Comparison of ENCODE assay signal across 8 cellular contexts in genomic region chr9:127734747-127735529, GRCh38. TPM values are rescaled to one million over a fixed set of nuclear protein-coding genes. Genes with fewer than 3 reads are reported as not detected.
DNase-seq lines count a peak whose midpoint lies in the region; ATAC-seq and TF ChIP-seq lines count a peak whose summit lies in the region.

TSS of gene TOR2A (minus strand) at chr9:127735294. CDS start at chr9:127735270, 24 bp downstream.

- peak within 1 kb of the TSS; percentile 79 for H3K4me3 Mint-ChIP-seq in activated naive CD4-positive, alpha-beta T cell treated with anti-CD3 and anti-CD28 coated beads, Interleukin-2, amount 10 ng/mL, durations not matched to agents 7 days and 5 days

- CTCF ChIA-PET in GM10248 (lab: Yijun Ruan, JAX) = interaction anchor here (0.6 to 3.6 kb wide), 81 partner anchors 9 to 556 kb away, joined by 3 to 62 read pairs (median 5); partner anchors contain the start of genes CDK9, CFAP157, DPM2 and FPGS
- CTCF ChIA-PET in activated naive CD4-positive, alpha-beta T cell treated with anti-CD3 and anti-CD28 coated beads, Interleukin-2, amount 10 ng/mL, durations not matched to agents 7 days and 5 days (lab: Charles Lee) = interaction anchor here (0.6 to 3.2 kb wide), 57 partner anchors 9 to 246 kb away, joined by 3 to 44 read pairs (median 4); partner anchors contain the start of genes CDK9, ENG, FPGS and PTRH1

- TF ChIP-seq POLR2A in NB4 (IDR thresholded peaks at IDR 0.05; ENCODE audit: extremely low read depth, insufficient read length) = peak; percentile 63
- TF ChIP-seq POLR2A in testis (IDR thresholded peaks at IDR 0.05) = peak; percentile 20

- H3K9ac ChIP-seq in SK-N-MC (ENCODE audit: insufficient read length) = peak within 1 kb of the TSS; percentile 78

- H3K27ac ChIP-seq in SK-N-MC (peak within 1 kb of the TSS; percentile 76), testis (peak within 1 kb of the TSS; percentile 72 to 94)

- peaks cover 28% of the 10 kb centered on the region for H3K4me1 Mint-ChIP-seq in activated naive CD4-positive, alpha-beta T cell treated with anti-CD3 and anti-CD28 coated beads, Interleukin-2, amount 10 ng/mL, durations not matched to agents 7 days and 5 days

- H3K27me3 ChIP-seq in testis = no peaks in the 10 kb centered on the region

- peak; percentile 81 for ATAC-seq in HG02571 (IDR thresholded peaks at IDR 0.05; ENCODE audit: unreplicated experiment)

- TF ChIP-seq CTCF in GM10248 (IDR thresholded peaks at IDR 0.05; ENCODE audit: control extremely low read depth, extremely low read depth, low read depth, missing control alignments) = peak; percentile 99
- peak; percentile 80 for TF ChIP-seq CTCF in NB4 (IDR thresholded peaks at IDR 0.05; ENCODE audit: low read depth, low read length)
- TF ChIP-seq CTCF in testis (IDR thresholded peaks at IDR 0.05) = peak; percentile 89 to 99 (median 98)

- peak within 1 kb of the TSS; percentile 92 for H3K27ac Mint-ChIP-seq in activated naive CD4-positive, alpha-beta T cell treated with anti-CD3 and anti-CD28 coated beads, Interleukin-2, amount 10 ng/mL, durations not matched to agents 7 days and 5 days

- H3K4me3 ChIP-seq in NB4 (ENCODE audit: low read depth, low read length) (peak within 1 kb of the TSS; percentile 55), SK-N-MC (peak within 1 kb of the TSS; percentile 95), testis (peak within 1 kb of the TSS; percentile 77 to 88)

- intact Hi-C loops in testis (cut with DNase I; ENCODE audit: low total_unique reads) = loop anchor here (5.0 to 10.0 kb wide), 4 partner anchors 47 to 182 kb away; partner anchors contain the start of genes AK1 and ST6GALNAC4

- H3K9me3 Mint-ChIP-seq in activated naive CD4-positive, alpha-beta T cell treated with anti-CD3 and anti-CD28 coated beads, Interleukin-2, amount 10 ng/mL, durations not matched to agents 7 days and 5 days = no peaks in the 10 kb centered on the region

- peak; percentile 99 for DNase-seq in GM10248 (ENCODE audit: extremely low spot score)
- DNase-seq in NB4 (ENCODE audit: low read depth) = peak; percentile 97
- peak; percentile 65 for DNase-seq in SK-N-MC (ENCODE audit: low read depth, low spot score)
- peak; percentile 99 for DNase-seq in activated naive CD4-positive, alpha-beta T cell treated with anti-CD3 and anti-CD28 coated beads, Interleukin-2, amount 10 ng/mL, durations not matched to agents 7 days and 5 days
- peak; percentile 98 for DNase-seq in germinal center (ENCODE audit: low spot score)
- peak; percentile 98 for DNase-seq in occipital lobe (lab: John Stamatoyannopoulos, UW)
- peak; percentile 98 for DNase-seq in testis

- WGBS in testis, 2 donors = 0 to 1% methylated on average over 12 to 74 of the region's 76 CpGs

- no peaks in the 10 kb centered on the region for H3K36me3 ChIP-seq in SK-N-MC (ENCODE audit: insufficient read depth, low read length)
- H3K36me3 ChIP-seq in testis (ENCODE audit: low read depth, missing control alignments) = no peaks in the 10 kb centered on the region

- peaks cover 10% of the 10 kb centered on the region for H3K36me3 Mint-ChIP-seq in activated naive CD4-positive, alpha-beta T cell treated with anti-CD3 and anti-CD28 coated beads, Interleukin-2, amount 10 ng/mL, durations not matched to agents 7 days and 5 days

- H3K9me3 ChIP-seq in SK-N-MC (ENCODE audit: low read depth, low read length) (no peaks in the 10 kb centered on the region), testis (no peaks in the 10 kb centered on the region)

- peaks cover 35% of the 10 kb centered on the region for H3K4me1 ChIP-seq in testis

- POLR2A ChIA-PET in GM10248 (lab: Yijun Ruan, JAX) = interaction anchor here (0.6 to 1.4 kb wide), 7 partner anchors 19 to 204 kb away, joined by 3 to 5 read pairs (median 3); partner anchors contain the start of genes PTRH1, ST6GALNAC4 and TTC16

- H3K27me3 Mint-ChIP-seq in activated naive CD4-positive, alpha-beta T cell treated with anti-CD3 and anti-CD28 coated beads, Interleukin-2, amount 10 ng/mL, durations not matched to agents 7 days and 5 days = no peaks in the 10 kb centered on the region

RNA-seq across cellular contexts. Expression of gene TOR2A, which starts in this region (rescaled TPM):
- total RNA-seq in occipital lobe (7.0 TPM), testis (10 to 100 TPM; 28.7 to 32.0 TPM)
- polyA plus RNA-seq in testis (ENCODE audit: insufficient read depth, low read depth, low replicate concordance) = 30.4 TPM

Comparison
In these comparisons a context has a peak if more than half of its experiments do, and no peak if none do; other contexts are left out.
1. Peak in every context shown above with its lines: DNase-seq, ATAC-seq, H3K4me3 ChIP-seq and H3K27ac ChIP-seq.